In genomic region chr2:160533482-160533881, GRCh38 we compare ENCODE assay signal across 2 cellular contexts.
TF ChIP-seq lines count a peak whose summit lies in the region.

No MANE protein-coding gene starts in this region.

TF ChIP-seq in SK-N-SH treated with all-trans-retinoic acid at 6 μM for 48 hours, 23 proteins besides CTCF, POLR2A, EP300 and RAD21:
- no peak for TF ChIP-seq OSR1 (CRISPR knock-in tag; IDR thresholded peaks at IDR 0.05)
- no peak for TF ChIP-seq ZNF70 (CRISPR knock-in tag; IDR thresholded peaks at IDR 0.05)
- TF ChIP-seq TCF4 (CRISPR knock-in tag; IDR thresholded peaks at IDR 0.05; ENCODE audit: borderline replicate concordance): no peak
- no peak for TF ChIP-seq ZNF565 (CRISPR knock-in tag; conservative IDR thresholded peaks at IDR 0.05; ENCODE audit: low read depth)
- TF ChIP-seq TOX (CRISPR knock-in tag; IDR thresholded peaks at IDR 0.05; ENCODE audit: borderline replicate concordance): no peak
- TF ChIP-seq POU6F1 (CRISPR knock-in tag; IDR thresholded peaks at IDR 0.05; ENCODE audit: borderline replicate concordance, low read depth): no peak
- no peak for TF ChIP-seq BACH2 (CRISPR knock-in tag; IDR thresholded peaks at IDR 0.05; ENCODE audit: borderline replicate concordance)
- no peak for TF ChIP-seq ZFP30 (CRISPR knock-in tag; IDR thresholded peaks at IDR 0.05)
- TF ChIP-seq SNAI2 (CRISPR knock-in tag; IDR thresholded peaks at IDR 0.05): no peak
- TF ChIP-seq ZFP3 (CRISPR knock-in tag; IDR thresholded peaks at IDR 0.05): no peak
- no peak for TF ChIP-seq ZC3H10 (CRISPR knock-in tag; IDR thresholded peaks at IDR 0.05)
- TF ChIP-seq ARNTL (CRISPR knock-in tag; IDR thresholded peaks at IDR 0.05; ENCODE audit: borderline replicate concordance, low read depth): no peak

TF ChIP-seq in SK-N-SH, 30 proteins besides CTCF, POLR2A, EP300 and RAD21:
- no peak for TF ChIP-seq GABPA (IDR thresholded peaks at IDR 0.05; ENCODE audit: low read depth)
TF ChIP-seq in SK-N-SH: peak in this region for 0.
